Comparison of ENCODE assay signal across 11 cellular contexts in genomic region chr1:20477355-20478071, GRCh38. TPM values are rescaled to one million over a fixed set of nuclear protein-coding genes. Genes with fewer than 3 reads are reported as not detected.
DNase-seq lines count a peak whose midpoint lies in the region; ATAC-seq, FAIRE-seq and TF ChIP-seq lines count a peak whose summit lies in the region.
"Had no signal": no experiment of that assay in that cellular context is flagged by ENCODE, and none has a peak within 500 bp of the region (broad histone marks: within the 10 kb centered on the region; RNA-seq: fewer than 3 reads in every experiment).

No MANE protein-coding gene starts in this region.

- DNase-seq in pons (ENCODE audit: low spot score) (peak; percentile 45), HUDEP-2 (lab: John Stamatoyannopoulos, UW; ENCODE audit: unreplicated experiment in 76 of 76) (no peak), NCI-H2029 (lab: John Stamatoyannopoulos, UW) (no peak), GM12892 (ENCODE audit: insufficient read length) (no peak)
- DNase-seq: activated effector memory CD4-positive, alpha-beta T cell treated with anti-CD3 and anti-CD28 coated beads, Interleukin-2, amount 50 U/mL, for 16 hours; MM.1S had no signal

- TF ChIP-seq POLR2A in GM12892 (IDR thresholded peaks at IDR 0.05; ENCODE audit: low read depth, low read length), result no peak

- no peak for TF ChIP-seq CTCF in C4-2B (conservative IDR thresholded peaks at IDR 0.05)

- H3K27ac ChIP-seq in C4-2B (peak overlapping the region; percentile 81), angular gyrus (ENCODE audit: low read depth, low read length) (peak overlapping the region; percentile 68), layer of hippocampus (ENCODE audit: low read depth, low read length) (peak overlapping the region; percentile 66)
- H3K27ac ChIP-seq: thoracic aorta had no signal

- no peak for FAIRE-seq in GM12892 (lab: Jason Lieb, UNC)

- H3K27me3 ChIP-seq in layer of hippocampus (ENCODE audit: control insufficient read depth, insufficient read depth, low read length), result no peaks in the 10 kb centered on the region

- ATAC-seq in GM18909 (IDR thresholded peaks at IDR 0.05; ENCODE audit: poor library complexity, unreplicated experiment), result no peak

RNA-seq across cellular contexts. Expression of gene CAMK2N1, which starts 8.5 kb away (rescaled TPM):
- polyA plus RNA-seq in GM12892 (2012; ENCODE audit: missing spikeins), result not detected

RNA-seq across cellular contexts. Expression of gene MUL1, which starts 30.4 kb away (rescaled TPM):
- polyA plus RNA-seq in GM12892 (2012; ENCODE audit: missing spikeins), result 9.3 TPM
